1 cellular context compared by ENCODE assay signal in genomic region chr9:136237486-136238341, GRCh38.
TF ChIP-seq lines count a peak whose summit lies in the region.

No MANE protein-coding gene starts in this region.

TF ChIP-seq in GM12878, 131 proteins besides CTCF, POLR2A, EP300 and RAD21:
- TF ChIP-seq RUNX3 (IDR thresholded peaks at IDR 0.05; ENCODE audit: low read length) (0 out of 2 replicates have a peak, but pooled peaks have one; percentile 12), HCFC1 (IDR thresholded peaks at IDR 0.05; ENCODE audit: low read length) (no peak)
